ENCODE assay signal across 38 cellular contexts in the genomic region with DNA sequence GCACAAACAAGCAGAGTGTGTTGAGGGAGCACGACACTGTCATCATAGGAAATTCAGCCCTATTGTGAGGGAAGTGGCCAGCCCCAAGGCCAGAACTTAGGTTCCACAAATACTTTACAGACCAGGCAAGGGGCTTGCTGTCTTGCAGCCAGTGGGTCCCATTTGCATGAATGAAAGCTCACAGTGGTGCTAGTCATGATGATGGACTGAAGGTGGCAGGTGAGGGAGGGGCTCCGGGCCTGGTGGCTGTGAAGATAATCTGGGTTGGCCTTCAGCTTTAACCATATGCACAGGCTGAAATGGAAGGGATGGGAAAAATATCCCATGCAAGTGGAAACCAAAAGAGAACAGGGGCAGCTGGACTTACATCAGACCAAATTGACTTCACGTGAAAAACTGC. TPM values are rescaled to one million over a fixed set of nuclear protein-coding genes. Genes with fewer than 3 reads are reported as not detected.
"Had no signal": no experiment of that assay in that cellular context is flagged by ENCODE, and none has a peak within 500 bp of the region (broad histone marks: within the 10 kb centered on the region; RNA-seq: fewer than 3 reads in every experiment).

No MANE protein-coding gene starts in this region.

- H3K27me3 ChIP-seq: MG63 had no signal

- H3K36me3 ChIP-seq: MG63 had no signal

- H3K9me3 ChIP-seq: MG63 had no signal

- H3K4me3 ChIP-seq: MG63 had no signal

- DNase-seq: Karpas-422, Kasumi-1, MG63, MM.1S, MV-4-11, NCI-H1048, NCI-H1092, NCI-H1092 treated with DMSO at 0.1 percent for 48 hours, NCI-H1105, NCI-H1105 treated with DMSO at 0.1 percent for 48 hours, NCI-H1417, NCI-H1417 treated with DMSO at 0.1 percent for 48 hours, NCI-H1436, NCI-H1436 treated with DMSO at 0.1 percent for 48 hours, NCI-H146, NCI-H1694, NCI-H1694 treated with DMSO at 0.1 percent for 48 hours, NCI-H187, NCI-H187 treated with DMSO at 0.1 percent for 48 hours, NCI-H1930, NCI-H2029, NCI-H2029 treated with DMSO at 0.1 percent for 48 hours, NCI-H2081, NCI-H2081 treated with DMSO at 0.1 percent for 48 hours, NCI-H2107, NCI-H2171, NCI-H2171 treated with DMSO at 0.1 percent for 48 hours, NCI-H2227 treated with DMSO at 0.1 percent for 48 hours, NCI-H226, NCI-H345, NCI-H446, NCI-H446 treated with DMSO at 0.1 percent for 48 hours, NCI-H510A, NCI-H510A treated with DMSO at 0.1 percent for 48 hours had no signal

RNA-seq across cellular contexts. Expression of a gene that starts 39.4 kb away (rescaled TPM):
- total RNA-seq: LHCN-M2, M059J, MCF 10A, NCI-H460 had no signal
